ENCODE assay signal across 8 cellular contexts in genomic region chr12:110468212-110469048, GRCh38. TPM values are rescaled to one million over a fixed set of nuclear protein-coding genes. Genes with fewer than 3 reads are reported as not detected.
DNase-seq lines count a peak whose midpoint lies in the region; ATAC-seq and TF ChIP-seq lines count a peak whose summit lies in the region.

TSS of gene FAM216A (plus strand) at chr12:110468845. CDS start at chr12:110468876, 31 bp downstream.
TSS of gene GPN3 (minus strand) at chr12:110468257. CDS start at chr12:110468203, 54 bp downstream.

- ATAC-seq in CD8-positive, alpha-beta T cell = peak; percentile 89
- ATAC-seq in GM19467 (IDR thresholded peaks at IDR 0.05; ENCODE audit: unreplicated experiment) = peak; percentile 64
- ATAC-seq in lower lobe of right lung = peak; percentile 97

- H3K4me1 ChIP-seq in CD8-positive, alpha-beta T cell (ENCODE audit: insufficient read depth, low read length) = peaks cover 23% of the 10 kb centered on the region
- H3K4me1 ChIP-seq in lower lobe of right lung = peaks cover 24% of the 10 kb centered on the region

- H3K27ac Mint-ChIP-seq in CD8-positive, alpha-beta T cell = peak within 1 kb of the TSS; percentile 95

- no peaks in the 10 kb centered on the region for H3K9me3 Mint-ChIP-seq in CD8-positive, alpha-beta T cell

- TF ChIP-seq CTCF in CD8-positive, alpha-beta T cell (IDR thresholded peaks at IDR 0.05) = no peak
- no peak for TF ChIP-seq CTCF in lower lobe of right lung (IDR thresholded peaks at IDR 0.05)

- H3K4me3 ChIP-seq in CD8-positive, alpha-beta T cell (ENCODE audit: low read depth, low read length) = peak within 1 kb of the TSS; percentile 96
- peak within 1 kb of the TSS; percentile 95 for H3K4me3 ChIP-seq in lower lobe of right lung

- peak within 1 kb of the TSS; percentile 99 for H3K4me3 Mint-ChIP-seq in CD8-positive, alpha-beta T cell

- intact Hi-C loops in CD8-positive, alpha-beta T cell (cut with DNase I, micrococcal nuclease) = loop anchor here (1.0 to 5.0 kb wide), 13 partner anchors 18 to 1374 kb away; partner anchors contain the start of genes ARPC3 (in 2 of the 2), PPP1CC (in 2 of the 2), PPTC7 (in 2 of the 2) and RAD9B (in 2 of the 2)
- intact Hi-C loops in lower lobe of right lung (cut with DNase I) = no loop called here

- peaks cover 23% of the 10 kb centered on the region for H3K36me3 Mint-ChIP-seq in CD8-positive, alpha-beta T cell

- no peaks in the 10 kb centered on the region for H3K27me3 Mint-ChIP-seq in CD8-positive, alpha-beta T cell (ENCODE audit: low read depth)

- H3K4me1 Mint-ChIP-seq in CD8-positive, alpha-beta T cell (ENCODE audit: low read depth) = peaks cover 43% of the 10 kb centered on the region

- no peaks in the 10 kb centered on the region for H3K9me3 ChIP-seq in CD8-positive, alpha-beta T cell (ENCODE audit: low read length)
- H3K9me3 ChIP-seq in lower lobe of right lung = no peaks in the 10 kb centered on the region

- CTCF ChIA-PET in CD8-positive, alpha-beta T cell (lab: Charles Lee) = interaction anchor here (0.6 to 10.9 kb wide), 29 partner anchors 8 to 245 kb away, joined by 3 to 102 read pairs (median 4); partner anchors contain the start of genes ARPC3, RAD9B and VPS29

- peak; percentile 89 to 97 (median 93) for DNase-seq in CD8-positive, alpha-beta T cell
- DNase-seq in HS-27A (ENCODE audit: low read depth) (peak; percentile 95), NK-92 (lab: John Stamatoyannopoulos, UW; ENCODE audit: unreplicated experiment) (peak; percentile 61), lower lobe of right lung (peak; percentile 96)
- DNase-seq in activated CD8-positive, alpha-beta memory T cell treated with anti-CD3 and anti-CD28 coated beads for 1 hour (ENCODE audit: extremely low read depth in 1 of 2, low read depth in 1 of 2) = peak; percentile 84 to 87
- peak; percentile 95 for DNase-seq in effector CD4-positive, alpha-beta T cell
- DNase-seq in stimulated activated CD4-positive, alpha-beta T cell treated with anti-CD3 and anti-CD28 coated beads, TNF-alpha, amount 100 ng/mL, for 24 hours (ENCODE audit: low read depth in 3 of 3) = peak; percentile 85 to 93 (median 93)

- peak within 1 kb of the TSS; percentile 87 for H3K27ac ChIP-seq in CD8-positive, alpha-beta T cell (ENCODE audit: low read depth, low read length)
- H3K27ac ChIP-seq in lower lobe of right lung = peak within 1 kb of the TSS; percentile 93

- H3K36me3 ChIP-seq in CD8-positive, alpha-beta T cell (ENCODE audit: insufficient read depth, low read length) = no peaks in the 10 kb centered on the region
- peaks cover 23% of the 10 kb centered on the region for H3K36me3 ChIP-seq in lower lobe of right lung

- H3K27me3 ChIP-seq in CD8-positive, alpha-beta T cell (ENCODE audit: insufficient read depth, low read length) = no peaks in the 10 kb centered on the region
- no peaks in the 10 kb centered on the region for H3K27me3 ChIP-seq in lower lobe of right lung (ENCODE audit: low read depth)

- POLR2A ChIA-PET in CD8-positive, alpha-beta T cell (lab: Charles Lee) = interaction anchor here (0.9 to 5.8 kb wide), 25 partner anchors 10 to 344 kb away, joined by 3 to 73 read pairs (median 5); partner anchors contain the start of genes ARPC3, HVCN1, IFT81 and RAD9B

RNA-seq across cellular contexts. Expression of gene FAM216A, which starts in this region (rescaled TPM):
- 1 to 10 TPM; 3.5 to 4.5 TPM for total RNA-seq in CD8-positive, alpha-beta T cell
- total RNA-seq in lower lobe of right lung = 3.0 TPM

RNA-seq across cellular contexts. Expression of gene GPN3, which starts in this region (rescaled TPM):
- total RNA-seq in CD8-positive, alpha-beta T cell = 1 to 10 TPM; 5.9 to 6.2 TPM
- total RNA-seq in lower lobe of right lung = 18.9 TPM

Comparison
In these comparisons a context has a peak if more than half of its experiments do, and no peak if none do; other contexts are left out.
1. Peak in every context shown above with its lines: DNase-seq, ATAC-seq, H3K4me3 ChIP-seq and H3K27ac ChIP-seq.